ENCODE assay signal across 20 cellular contexts in genomic region chr3:56624725-56625124, GRCh38. TPM values are rescaled to one million over a fixed set of nuclear protein-coding genes. Genes with fewer than 3 reads are reported as not detected.
DNase-seq lines count a peak whose midpoint lies in the region; ATAC-seq, FAIRE-seq and TF ChIP-seq lines count a peak whose summit lies in the region.
"Had no signal": no experiment of that assay in that cellular context is flagged by ENCODE, and none has a peak within 500 bp of the region (broad histone marks: within the 10 kb centered on the region; RNA-seq: fewer than 3 reads in every experiment).

No MANE protein-coding gene starts in this region.

- TF ChIP-seq CTCF in astrocyte of the spinal cord (IDR thresholded peaks at IDR 0.05; ENCODE audit: low read depth, low read length), result no peak

- FAIRE-seq in urothelium cell line (lab: Jason Lieb, UNC), result no peak
- FAIRE-seq in frontal cortex (lab: Jason Lieb, UNC), result no peak

- ATAC-seq in HG03520 (IDR thresholded peaks at IDR 0.05; ENCODE audit: unreplicated experiment), result no peak
- ATAC-seq: activated naive CD4-positive, alpha-beta T cell treated with anti-CD3 and anti-CD28 coated beads, Interleukin-2, amount 50 U/mL, for 72 hours; HCT116; right lobe of liver had no signal

- 100% methylated on average over 1 of the region's 3 CpGs for WGBS in mesodermal cell (ENCODE audit: insufficient coverage in 2 of 2), 2 experiments

- in situ Hi-C loops in astrocyte of the spinal cord (cut with HindIII; ENCODE audit: low sequenced_read_pairs), result no loop called here

- H3K4me3 ChIP-seq in astrocyte of the spinal cord (ENCODE audit: low read depth, low read length) (no peak overlapping the region), mesodermal cell (ENCODE audit: extremely low read depth, insufficient read depth, low read length, poor library complexity, severe bottlenecking) (no peak overlapping the region)
- H3K4me3 ChIP-seq: right lobe of liver, tibial artery had no signal

- H3K36me3 ChIP-seq in mesodermal cell (ENCODE audit: control insufficient read depth, insufficient read depth, low read length), result peaks cover 84% of the 10 kb centered on the region

- H3K9me3 ChIP-seq in mesodermal cell (ENCODE audit: control insufficient read depth, low read length), result no peaks in the 10 kb centered on the region
- H3K9me3 ChIP-seq: right lobe of liver, tibial artery had no signal

- DNase-seq in AG20443 (ENCODE audit: low spot score) (peak; percentile 62), GM04503 (ENCODE audit: low read depth) (peak; percentile 39), astrocyte of the spinal cord (ENCODE audit: low read depth, low spot score) (peak; percentile 15), urothelium cell line (ENCODE audit: low spot score) (no peak), frontal cortex (ENCODE audit: low spot score in 2 of 2) (no peak), SK-N-DZ (ENCODE audit: low spot score) (no peak)
- DNase-seq: activated CD4-positive, CD25-positive, alpha-beta regulatory T cell; endodermal cell; glutamatergic neuron; immature natural killer cell; MV-4-11; NCI-H2107; right lobe of liver; RPMI8226; stimulated activated CD4-positive, alpha-beta T cell treated with anti-CD3 and anti-CD28 coated beads, Interleukin-2, amount 100 ng/mL, for 48 hours; tibial artery had no signal

- peak overlapping the region; percentile 42 for H3K27ac ChIP-seq in mesodermal cell (ENCODE audit: low read depth, low read length, severe bottlenecking)
- H3K27ac ChIP-seq: right lobe of liver, tibial artery had no signal

- H3K4me1 ChIP-seq in mesodermal cell (ENCODE audit: control insufficient read depth, insufficient read depth, low read length, poor library complexity, severe bottlenecking), result no peaks in the 10 kb centered on the region
- H3K4me1 ChIP-seq: tibial artery had no signal

RNA-seq across cellular contexts. Expression of gene TASOR, which starts 58.3 kb away (rescaled TPM):
- polyA plus RNA-seq in mesodermal cell (2013, experiment 1 of 2), result 52.0 TPM
- 46.8 TPM for polyA plus RNA-seq in mesodermal cell (2013, experiment 2 of 2)
- total RNA-seq in frontal cortex, result 187 TPM
- 12.1 and 14.1 TPM in 2 replicates for polyA plus RNA-seq in SK-N-DZ (2014; cell fraction: cytosol; rRNA removed)
- polyA plus RNA-seq in SK-N-DZ (2014; cell fraction: nucleus; rRNA removed), result 18.4 and 29.4 TPM in 2 replicates

Comparison
In these comparisons a context has a peak if more than half of its experiments do, and no peak if none do; other contexts are left out.
1. DNase-seq: peak in AG20443 (single experiment), GM04503 (single experiment) and astrocyte of the spinal cord (single experiment); none in urothelium cell line (single experiment), frontal cortex (0 of 2) and SK-N-DZ (single experiment).